In genomic region chr20:6698723-6699122, GRCh38 we compare ENCODE assay signal across 28 cellular contexts.
"Had no signal": no experiment of that assay in that cellular context is flagged by ENCODE, and none has a peak within 500 bp of the region (broad histone marks: within the 10 kb centered on the region; RNA-seq: fewer than 3 reads in every experiment).

No MANE protein-coding gene starts in this region.

- H3K4me3 ChIP-seq: breast epithelium, gastrocnemius medialis, neural progenitor cell, right atrium auricular region, stomach, tibial artery had no signal

- H3K27me3 ChIP-seq: breast epithelium, gastrocnemius medialis, neural progenitor cell, right atrium auricular region, stomach, tibial artery had no signal

- H3K36me3 Mint-ChIP-seq: activated CD8-positive, alpha-beta memory T cell treated with anti-CD3 and anti-CD28 coated beads, Interleukin-2, amount 10 ng/mL, durations not matched to agents 7 days and 5 days; activated naive CD4-positive, alpha-beta T cell treated with anti-CD3 and anti-CD28 coated beads, Interleukin-2, amount 50 U/mL, for 72 hours; mesothelial cell of epicardium; naive thymus-derived CD8-positive, alpha-beta T cell; neural progenitor cell; stimulated activated naive B cell treated with anti-CD40 and anti-IgM and Interleukin-4, amounts not matched to agents 10 μg/mL and 1 μg/mL and 100 μg/mL, for 72 hours had no signal

- H3K27ac Mint-ChIP-seq: activated CD8-positive, alpha-beta memory T cell treated with anti-CD3 and anti-CD28 coated beads, Interleukin-2, amount 10 ng/mL, durations not matched to agents 7 days and 5 days; activated CD8-positive, alpha-beta T cell treated with anti-CD3 and anti-CD28 coated beads, Interleukin-2, amount 10 ng/mL, durations not matched to agents 7 days and 5 days; activated naive CD4-positive, alpha-beta T cell treated with anti-CD3 and anti-CD28 coated beads, Interleukin-2, amount 50 U/mL, for 72 hours; naive thymus-derived CD8-positive, alpha-beta T cell; neural progenitor cell; stimulated activated naive B cell treated with anti-CD40 and anti-IgM and Interleukin-4, amounts not matched to agents 10 μg/mL and 1 μg/mL and 100 μg/mL, for 72 hours; T-helper 17 cell had no signal

- H3K27ac ChIP-seq: breast epithelium, gastrocnemius medialis, neural progenitor cell, parathyroid adenoma, right atrium auricular region, stomach, tibial artery, WERI-Rb-1 had no signal

- H3K4me1 ChIP-seq: breast epithelium, gastrocnemius medialis, parathyroid adenoma, right atrium auricular region had no signal

- H3K4me1 Mint-ChIP-seq: activated CD8-positive, alpha-beta memory T cell treated with anti-CD3 and anti-CD28 coated beads, Interleukin-2, amount 10 ng/mL, durations not matched to agents 7 days and 5 days; T-helper 17 cell had no signal

- FAIRE-seq: colon, endometrium had no signal

- H3K4me3 Mint-ChIP-seq: activated CD8-positive, alpha-beta memory T cell treated with anti-CD3 and anti-CD28 coated beads, Interleukin-2, amount 10 ng/mL, durations not matched to agents 7 days and 5 days; activated CD8-positive, alpha-beta T cell treated with anti-CD3 and anti-CD28 coated beads, Interleukin-2, amount 10 ng/mL, durations not matched to agents 7 days and 5 days; mesothelial cell of epicardium; naive thymus-derived CD8-positive, alpha-beta T cell; neural progenitor cell; stimulated activated naive B cell treated with anti-CD40 and anti-IgM and Interleukin-4, amounts not matched to agents 10 μg/mL and 1 μg/mL and 100 μg/mL, for 72 hours; T-helper 17 cell had no signal

- DNase-seq: activated CD4-positive, alpha-beta T cell treated with anti-CD3 and anti-CD28 coated beads, Interleukin-2, amount 50 U/mL, for 1 hour; activated CD4-positive, CD25-positive, alpha-beta regulatory T cell treated with anti-CD3 and anti-CD28 coated beads, Interleukin-2, amount 50 U/mL, for 72 hours; activated CD8-positive, alpha-beta memory T cell treated with anti-CD3 and anti-CD28 coated beads, Interleukin-2, amount 10 ng/mL, durations not matched to agents 7 days and 5 days; activated CD8-positive, alpha-beta T cell treated with anti-CD3 and anti-CD28 coated beads, Interleukin-2, amount 10 ng/mL, durations not matched to agents 7 days and 5 days; activated naive CD4-positive, alpha-beta T cell; activated T-cell treated with anti-CD3 and anti-CD28 coated beads, Interleukin-2, amount 50 U/mL, for 48 hours; dermis blood vessel endothelial cell; effector CD4-positive, alpha-beta T cell; gastrocnemius medialis; hippocampal formation; naive thymus-derived CD8-positive, alpha-beta T cell; occipital lobe; stimulated activated CD4-positive, alpha-beta T cell treated with anti-CD3 and anti-CD28 coated beads, Interleukin-15, amount 100 ng/mL, for 24 hours; stimulated activated CD4-positive, alpha-beta T cell treated with anti-CD3 and anti-CD28 coated beads, Interleukin-2, amount 100 ng/mL, for 24 hours; stimulated activated naive B cell treated with anti-CD40 and anti-IgM and Interleukin-4, amounts not matched to agents 10 μg/mL and 1 μg/mL and 100 μg/mL, for 72 hours; T-helper 17 cell; T1000; tibial artery; WERI-Rb-1 had no signal

- H3K79me2 ChIP-seq: parathyroid adenoma had no signal

- H3K9me3 ChIP-seq: breast epithelium, gastrocnemius medialis, right atrium auricular region, stomach, tibial artery had no signal

- H2AFZ ChIP-seq: neural progenitor cell, parathyroid adenoma had no signal

- H3K27me3 Mint-ChIP-seq: activated CD8-positive, alpha-beta memory T cell treated with anti-CD3 and anti-CD28 coated beads, Interleukin-2, amount 10 ng/mL, durations not matched to agents 7 days and 5 days; stimulated activated naive B cell treated with anti-CD40 and anti-IgM and Interleukin-4, amounts not matched to agents 10 μg/mL and 1 μg/mL and 100 μg/mL, for 72 hours; T-helper 17 cell had no signal

- H3K36me3 ChIP-seq: breast epithelium, gastrocnemius medialis, neural progenitor cell, right atrium auricular region, stomach, tibial artery, WERI-Rb-1 had no signal

- H3K9me3 Mint-ChIP-seq: mesothelial cell of epicardium; neural progenitor cell; stimulated activated naive B cell treated with anti-CD40 and anti-IgM and Interleukin-4, amounts not matched to agents 10 μg/mL and 1 μg/mL and 100 μg/mL, for 72 hours had no signal

- H3K4me2 ChIP-seq: neural progenitor cell had no signal

- ATAC-seq: activated CD8-positive, alpha-beta memory T cell treated with anti-CD3 and anti-CD28 coated beads, Interleukin-2, amount 10 ng/mL, durations not matched to agents 7 days and 5 days; activated CD8-positive, alpha-beta T cell treated with anti-CD3 and anti-CD28 coated beads, Interleukin-2, amount 10 ng/mL, durations not matched to agents 7 days and 5 days; activated naive CD4-positive, alpha-beta T cell treated with anti-CD3 and anti-CD28 coated beads, Interleukin-2, amount 50 U/mL, for 72 hours; gastrocnemius medialis; naive thymus-derived CD8-positive, alpha-beta T cell; stimulated activated naive B cell treated with anti-CD40 and anti-IgM and Interleukin-4, amounts not matched to agents 10 μg/mL and 1 μg/mL and 100 μg/mL, for 72 hours; T-helper 17 cell had no signal
